In genomic region chr3:155853214-155854146, GRCh38 we compare ENCODE assay signal across 8 cellular contexts. TPM values are rescaled to one million over a fixed set of nuclear protein-coding genes. Genes with fewer than 3 reads are reported as not detected.
DNase-seq lines count a peak whose midpoint lies in the region; ATAC-seq, FAIRE-seq and TF ChIP-seq lines count a peak whose summit lies in the region.

No MANE protein-coding gene starts in this region.

- H3K4me1 ChIP-seq in left lung = peaks cover 28 to 44% of the 10 kb centered on the region in 2 donors

- H3K36me3 ChIP-seq in bronchial epithelial cell (ENCODE audit: control insufficient read depth, insufficient read depth, low read length) = no peaks in the 10 kb centered on the region
- peaks cover 0 to 14% of the 10 kb centered on the region in 2 donors for H3K36me3 ChIP-seq in left lung

- H3K4me3 ChIP-seq in bronchial epithelial cell (ENCODE audit: low read depth, low read length) (peak overlapping the region; percentile 93), left lung (peak overlapping the region; percentile 78)

- H3K27me3 ChIP-seq in bronchial epithelial cell (ENCODE audit: control insufficient read depth, insufficient read depth, low read length) = no peaks in the 10 kb centered on the region
- H3K27me3 ChIP-seq in left lung = no peaks in the 10 kb centered on the region

- FAIRE-seq in bronchial epithelial cell (lab: Jason Lieb, UNC) = no peak

- H3K27ac ChIP-seq in left lung = peak overlapping the region; percentile 84 to 96

- DNase-seq in NCI-H82 (lab: John Stamatoyannopoulos, UW) = peak; percentile 64
- no peak for DNase-seq in NCI-H82 treated with DMSO at 0.1 percent for 48 hours (lab: John Stamatoyannopoulos, UW; ENCODE audit: unreplicated experiment)
- DNase-seq in bronchial epithelial cell (ENCODE audit: low read depth) = no peak
- peak; percentile 53 to 86 for DNase-seq in left lung
- peak in 2 of 3 experiments; percentile 9 to 18 for DNase-seq in stimulated activated CD4-positive, alpha-beta T cell treated with anti-CD3 and anti-CD28 coated beads, TNF-alpha, amount 100 ng/mL, for 4 hours (ENCODE audit: low read depth in 3 of 3)
- no peak for DNase-seq in pons (ENCODE audit: low spot score)

- no peaks in the 10 kb centered on the region for H3K9me3 ChIP-seq in left lung

- ATAC-seq in HG03025 (IDR thresholded peaks at IDR 0.05; ENCODE audit: low FRiP score, unreplicated experiment) (peak; percentile 6), SK-N-SH treated with all-trans-retinoic acid at 6 μM for 48 hours (peak; percentile 6; the same call in 2 of the 3 replicates), left lung (peak; percentile 7)

- peak; percentile 20 for TF ChIP-seq CTCF in bronchial epithelial cell (IDR thresholded peaks at IDR 0.05; ENCODE audit: insufficient read depth, low read length, severe bottlenecking)
- TF ChIP-seq CTCF in left lung (IDR thresholded peaks at IDR 0.05) = no peak

- intact Hi-C loops in left lung (cut with DNase I) = no loop called here

TF ChIP-seq in SK-N-SH treated with all-trans-retinoic acid at 6 μM for 48 hours, 23 proteins besides CTCF, POLR2A, EP300 and RAD21:
- TF ChIP-seq TSHZ2 (CRISPR knock-in tag; IDR thresholded peaks at IDR 0.05) = no peak
- no peak for TF ChIP-seq ZC3H10 (CRISPR knock-in tag; IDR thresholded peaks at IDR 0.05)
- no peak for TF ChIP-seq RARB (CRISPR knock-in tag; IDR thresholded peaks at IDR 0.05)
TF ChIP-seq in SK-N-SH treated with all-trans-retinoic acid at 6 μM for 48 hours: peak in this region for 0.

RNA-seq across cellular contexts. Expression of gene SLC33A1, which starts 0.7 kb away (rescaled TPM):
- total RNA-seq in bronchial epithelial cell = 39.7 and 67.7 TPM in 2 replicates
- total RNA-seq in left lung = 10 to 100 TPM; 39.4 to 48.9 TPM

RNA-seq across cellular contexts. Expression of gene GMPS, which starts 17.0 kb away (rescaled TPM):
- total RNA-seq in bronchial epithelial cell = 17.5 and 29.5 TPM in 2 replicates
- 10 to 100 TPM; 46.0 to 48.2 TPM for total RNA-seq in left lung

RNA-seq across cellular contexts. Expression of gene C3orf33, which starts 47.4 kb away (rescaled TPM):
- total RNA-seq in bronchial epithelial cell (1.6 and 2.6 TPM in 2 replicates), left lung (1 to 10 TPM; 2.6 to 4.8 TPM)

Comparison
In these comparisons a context has a peak if more than half of its experiments do, and no peak if none do; other contexts are left out.
1. DNase-seq: peak in NCI-H82 (single experiment), left lung (2 of 2) and stimulated activated CD4-positive, alpha-beta T cell treated with anti-CD3 and anti-CD28 coated beads, TNF-alpha, amount 100 ng/mL, for 4 hours (2 of 3); none in NCI-H82 treated with DMSO at 0.1 percent for 48 hours (single experiment), bronchial epithelial cell (single experiment) and pons (single experiment).
2. Peak in every context shown above with its lines, with median percentiles within 50 percentile points of each other: ATAC-seq.